In the genomic region with DNA sequence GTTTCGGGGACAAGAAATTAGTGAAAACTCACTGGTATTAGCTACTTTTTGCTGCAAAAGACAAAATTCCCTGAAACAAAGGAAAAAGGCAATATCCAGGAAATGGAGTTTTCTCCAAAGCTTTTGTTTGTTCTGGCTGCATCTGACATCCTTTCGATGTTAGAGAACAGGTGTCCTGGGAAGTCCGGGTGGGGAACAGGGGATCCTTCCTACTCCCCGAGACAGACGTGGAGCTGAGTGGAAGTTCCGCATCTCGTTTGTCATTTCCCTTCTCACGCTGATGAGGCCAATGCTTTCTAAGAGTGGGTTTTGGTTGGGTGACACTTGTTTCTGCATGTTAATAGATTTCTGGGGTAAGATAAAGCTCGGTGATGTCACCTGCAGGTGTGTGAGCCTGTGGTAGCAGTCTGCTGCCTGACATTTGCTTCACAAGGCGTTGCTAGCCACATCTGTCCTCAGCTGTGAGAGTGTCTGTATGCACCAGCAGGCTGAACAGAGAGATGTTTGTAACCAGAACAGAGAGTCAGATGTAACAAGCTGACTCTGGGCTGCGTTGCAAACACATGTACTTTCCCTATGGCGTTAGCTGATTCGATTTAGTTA, we compare ENCODE assay signal across 9 cellular contexts.
DNase-seq lines count a peak whose midpoint lies in the region; ATAC-seq and TF ChIP-seq lines count a peak whose summit lies in the region.
"Had no signal": no experiment of that assay in that cellular context is flagged by ENCODE, and none has a peak within 500 bp of the region (broad histone marks: within the 10 kb centered on the region; RNA-seq: fewer than 3 reads in every experiment).

No MANE protein-coding gene starts in this region.

- H3K4me1 Mint-ChIP-seq in T-helper 17 cell, result peaks cover 33% of the 10 kb centered on the region

- TF ChIP-seq CTCF in foreskin fibroblast (IDR thresholded peaks at IDR 0.05; ENCODE audit: low read depth, low read length) (no peak), coronary artery (IDR thresholded peaks at IDR 0.05) (no peak)

- no peaks in the 10 kb centered on the region for H3K9me3 ChIP-seq in T-helper 17 cell (ENCODE audit: control insufficient read depth, low read length, poor library complexity, severe bottlenecking)
- H3K9me3 ChIP-seq: thoracic aorta had no signal

- no peak overlapping the region for H3K4me3 ChIP-seq in foreskin fibroblast (ENCODE audit: low read depth in 1 of 2, low read length in 2 of 2)
- no peak overlapping the region for H3K4me3 ChIP-seq in coronary artery
- H3K4me3 ChIP-seq: thoracic aorta had no signal

- ATAC-seq in GM18868 (IDR thresholded peaks at IDR 0.05; ENCODE audit: unreplicated experiment) (peak; percentile 93), HG02981 (IDR thresholded peaks at IDR 0.05; ENCODE audit: unreplicated experiment) (peak; percentile 81), T-helper 17 cell (peak; percentile 96)

- H3K27me3 Mint-ChIP-seq in T-helper 17 cell, result peaks cover 4% of the 10 kb centered on the region

- H3K4me3 Mint-ChIP-seq in T-helper 17 cell, result peak overlapping the region; percentile 86

- peak overlapping the region; percentile 94 for H3K27ac Mint-ChIP-seq in T-helper 17 cell

- peak in 2 of 3 donors; percentile 40 to 52 for DNase-seq in T-helper 17 cell
- DNase-seq in effector CD8-positive, alpha-beta T cell (lab: John Stamatoyannopoulos, UW), result peak; percentile 45
- DNase-seq in stimulated activated CD8-positive, alpha-beta memory T cell treated with anti-CD3 and anti-CD28 coated beads, Interleukin-4, amount 100 ng/mL, for 4 hours (ENCODE audit: low read depth in 2 of 2, low spot score in 1 of 2), result peak; percentile 37 to 46
- no peak for DNase-seq in SKM-1 treated with dmso at 0.1 percent for 144 hours (lab: John Stamatoyannopoulos, UW; ENCODE audit: unreplicated experiment)
- no peak for DNase-seq in foreskin fibroblast
- no peak for DNase-seq in coronary artery (ENCODE audit: low spot score)

- H3K36me3 Mint-ChIP-seq in T-helper 17 cell (ENCODE audit: low read depth), result no peaks in the 10 kb centered on the region

- H3K27ac ChIP-seq in coronary artery, result no peak overlapping the region
- H3K27ac ChIP-seq: thoracic aorta had no signal

Comparison
In these comparisons a context has a peak if more than half of its experiments do, and no peak if none do; other contexts are left out.
1. DNase-seq: peak in T-helper 17 cell (2 of 3), effector CD8-positive, alpha-beta T cell (single experiment) and stimulated activated CD8-positive, alpha-beta memory T cell treated with anti-CD3 and anti-CD28 coated beads, Interleukin-4, amount 100 ng/mL, for 4 hours (2 of 2); none in SKM-1 treated with dmso at 0.1 percent for 144 hours (single experiment), foreskin fibroblast (0 of 2) and coronary artery (single experiment).
2. Peak in every context shown above with its lines, with median percentiles within 50 percentile points of each other: ATAC-seq.